8 cellular contexts compared by ENCODE assay signal in genomic region chr15:78872972-78873795, GRCh38. TPM values are rescaled to one million over a fixed set of nuclear protein-coding genes. Genes with fewer than 3 reads are reported as not detected.
DNase-seq lines count a peak whose midpoint lies in the region; ATAC-seq and TF ChIP-seq lines count a peak whose summit lies in the region.

No MANE protein-coding gene starts in this region.

- no peaks in the 10 kb centered on the region for H3K36me3 ChIP-seq in right lobe of liver

- DNase-seq in C1 segment of cervical spinal cord (lab: John Stamatoyannopoulos, UW): peak in 13 of 14 donors; percentile 57 to 95 (median 79)
- peak; percentile 80 for DNase-seq in NCI-H524 treated with DMSO at 0.1 percent for 48 hours (lab: John Stamatoyannopoulos, UW)
- peak; percentile 74 to 89 for DNase-seq in activated CD4-positive, alpha-beta T cell treated with anti-CD3 and anti-CD28 coated beads, Interleukin-2, amount 50 U/mL, for 24 hours (ENCODE audit: low read depth in 1 of 2, low spot score in 1 of 2)
- peak; percentile 96 for DNase-seq in dermis blood vessel endothelial cell
- DNase-seq in right lobe of liver: peak; percentile 81 to 84 (median 82)
- peak; percentile 94 for DNase-seq in stimulated activated CD4-positive, alpha-beta T cell treated with anti-CD3 and anti-CD28 coated beads, Interleukin-4, amount 100 ng/mL, for 24 hours

- intact Hi-C loops in right lobe of liver (cut with DNase I): no loop called here

- H3K4me3 ChIP-seq in right lobe of liver: peak overlapping the region; percentile 81 to 99 (median 87)

- ATAC-seq in GM19324 (IDR thresholded peaks at IDR 0.05; ENCODE audit: low FRiP score, unreplicated experiment) (peak; percentile 65), HG03460 (IDR thresholded peaks at IDR 0.05; ENCODE audit: unreplicated experiment) (peak; percentile 64), right lobe of liver (peak; percentile 63 to 71 (median 70))

- WGBS in right lobe of liver (ENCODE audit: insufficient coverage, low coverage, low lambda C conversion rate, missing lambda C conversion rate): 1% methylated on average over 52 of the region's 75 CpGs

- H3K9me3 ChIP-seq in right lobe of liver: no peaks in the 10 kb centered on the region

- peaks cover 0 to 21% (median 7%) of the 10 kb centered on the region in 4 donors for H3K4me1 ChIP-seq in right lobe of liver

- TF ChIP-seq CTCF in right lobe of liver (IDR thresholded peaks at IDR 0.05): peak in 2 of 4 donors; percentile 10 to 32

- peak; percentile 85 for TF ChIP-seq POLR2A in right lobe of liver (IDR thresholded peaks at IDR 0.05)

- peak overlapping the region; percentile 100 for H3K27ac ChIP-seq in right lobe of liver

- no peaks in the 10 kb centered on the region for H3K27me3 ChIP-seq in right lobe of liver

RNA-seq across cellular contexts. Expression of gene MORF4L1, which starts 0.5 kb away (rescaled TPM):
- total RNA-seq in dermis blood vessel endothelial cell: 410 and 468 TPM in 2 replicates
- 100 to 1,000 TPM in 4 of 6 experiments, 10 to 100 TPM in 2; 86.9 to 126 (median 115) TPM for total RNA-seq in right lobe of liver

Comparison
In these comparisons a context has a peak if more than half of its experiments do, and no peak if none do; other contexts are left out.
1. Peak in every context shown above with its lines: DNase-seq, ATAC-seq, H3K4me3 ChIP-seq and H3K27ac ChIP-seq.